In genomic region chr2:88627856-88628568, GRCh38 we compare ENCODE assay signal across 1 cellular context.
TF ChIP-seq lines count a peak whose summit lies in the region.

No MANE protein-coding gene starts in this region.

TF ChIP-seq in SK-N-SH, 30 proteins besides CTCF, POLR2A, EP300 and RAD21 (continued from another document):
- TF ChIP-seq REST (IDR thresholded peaks at IDR 0.05; ENCODE audit: low read depth, low read length): peak; percentile 55; the same call in 1 of the 2 replicates
- no peak for TF ChIP-seq FOXJ3 (CRISPR knock-in tag; IDR thresholded peaks at IDR 0.05)
- no peak for TF ChIP-seq NRF1 (IDR thresholded peaks at IDR 0.05; ENCODE audit: low read depth, low read length)
- TF ChIP-seq GATA2 (CRISPR knock-in tag; IDR thresholded peaks at IDR 0.05): no peak
- peak; percentile 92 for TF ChIP-seq POLR2AphosphoS5 (IDR thresholded peaks at IDR 0.05; ENCODE audit: low read depth, low read length)
- TF ChIP-seq TCF12 (IDR thresholded peaks at IDR 0.05): no peak
- no peak for TF ChIP-seq FOSL2 (IDR thresholded peaks at IDR 0.05; ENCODE audit: borderline replicate concordance, low read depth)
- TF ChIP-seq RFX5 (IDR thresholded peaks at IDR 0.05; ENCODE audit: low read length): no peak
- no peak for TF ChIP-seq SMC3 (IDR thresholded peaks at IDR 0.05; ENCODE audit: low read depth, low read length)
- TF ChIP-seq FOXM1 (IDR thresholded peaks at IDR 0.05; ENCODE audit: low read depth): no peak
- no peak for TF ChIP-seq TEAD4 (IDR thresholded peaks at IDR 0.05; ENCODE audit: borderline replicate concordance, insufficient read depth)
- TF ChIP-seq USF2 (IDR thresholded peaks at IDR 0.05; ENCODE audit: borderline replicate concordance, low read depth, low read length): no peak
- TF ChIP-seq SIN3A (IDR thresholded peaks at IDR 0.05; ENCODE audit: borderline replicate concordance, low read depth, low read length): 0 out of 2 replicates have a peak, but pooled peaks have one; percentile 42
- no peak for TF ChIP-seq YY1 (IDR thresholded peaks at IDR 0.05; ENCODE audit: low read depth)
- TF ChIP-seq ZBTB33 (IDR thresholded peaks at IDR 0.05; ENCODE audit: borderline replicate concordance, low read depth): no peak
- no peak; the same call in 1 of the 2 replicates for TF ChIP-seq NFIC (IDR thresholded peaks at IDR 0.05; ENCODE audit: borderline replicate concordance)
- no peak for TF ChIP-seq MEF2A (IDR thresholded peaks at IDR 0.05; ENCODE audit: borderline replicate concordance, low read depth)
